ENCODE assay signal across 1 cellular context in the genomic region with DNA sequence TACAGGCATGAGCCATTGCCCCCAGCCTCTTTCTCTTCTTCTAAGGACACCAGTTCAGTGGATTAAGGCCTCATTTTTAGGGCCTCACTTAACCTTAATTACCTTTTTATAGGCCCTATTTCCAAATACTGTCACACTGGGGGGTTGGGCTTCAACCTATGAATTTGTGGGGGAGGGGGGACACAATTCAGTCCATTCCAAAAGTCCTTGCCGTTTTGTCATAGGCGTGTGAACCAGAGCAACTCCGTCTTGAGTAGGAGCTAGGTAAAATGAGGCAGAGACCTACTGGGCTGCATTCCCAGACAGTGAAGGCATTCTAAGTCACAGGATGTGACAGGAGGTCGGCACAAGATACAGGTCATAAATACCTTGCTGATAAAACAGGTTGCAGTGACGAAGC.
TF ChIP-seq lines count a peak whose summit lies in the region.

No MANE protein-coding gene starts in this region.

TF ChIP-seq in K562, 482 proteins besides CTCF, POLR2A, EP300 and RAD21 (continued from another document and continues in another):
- TF ChIP-seq, protein P1, sequence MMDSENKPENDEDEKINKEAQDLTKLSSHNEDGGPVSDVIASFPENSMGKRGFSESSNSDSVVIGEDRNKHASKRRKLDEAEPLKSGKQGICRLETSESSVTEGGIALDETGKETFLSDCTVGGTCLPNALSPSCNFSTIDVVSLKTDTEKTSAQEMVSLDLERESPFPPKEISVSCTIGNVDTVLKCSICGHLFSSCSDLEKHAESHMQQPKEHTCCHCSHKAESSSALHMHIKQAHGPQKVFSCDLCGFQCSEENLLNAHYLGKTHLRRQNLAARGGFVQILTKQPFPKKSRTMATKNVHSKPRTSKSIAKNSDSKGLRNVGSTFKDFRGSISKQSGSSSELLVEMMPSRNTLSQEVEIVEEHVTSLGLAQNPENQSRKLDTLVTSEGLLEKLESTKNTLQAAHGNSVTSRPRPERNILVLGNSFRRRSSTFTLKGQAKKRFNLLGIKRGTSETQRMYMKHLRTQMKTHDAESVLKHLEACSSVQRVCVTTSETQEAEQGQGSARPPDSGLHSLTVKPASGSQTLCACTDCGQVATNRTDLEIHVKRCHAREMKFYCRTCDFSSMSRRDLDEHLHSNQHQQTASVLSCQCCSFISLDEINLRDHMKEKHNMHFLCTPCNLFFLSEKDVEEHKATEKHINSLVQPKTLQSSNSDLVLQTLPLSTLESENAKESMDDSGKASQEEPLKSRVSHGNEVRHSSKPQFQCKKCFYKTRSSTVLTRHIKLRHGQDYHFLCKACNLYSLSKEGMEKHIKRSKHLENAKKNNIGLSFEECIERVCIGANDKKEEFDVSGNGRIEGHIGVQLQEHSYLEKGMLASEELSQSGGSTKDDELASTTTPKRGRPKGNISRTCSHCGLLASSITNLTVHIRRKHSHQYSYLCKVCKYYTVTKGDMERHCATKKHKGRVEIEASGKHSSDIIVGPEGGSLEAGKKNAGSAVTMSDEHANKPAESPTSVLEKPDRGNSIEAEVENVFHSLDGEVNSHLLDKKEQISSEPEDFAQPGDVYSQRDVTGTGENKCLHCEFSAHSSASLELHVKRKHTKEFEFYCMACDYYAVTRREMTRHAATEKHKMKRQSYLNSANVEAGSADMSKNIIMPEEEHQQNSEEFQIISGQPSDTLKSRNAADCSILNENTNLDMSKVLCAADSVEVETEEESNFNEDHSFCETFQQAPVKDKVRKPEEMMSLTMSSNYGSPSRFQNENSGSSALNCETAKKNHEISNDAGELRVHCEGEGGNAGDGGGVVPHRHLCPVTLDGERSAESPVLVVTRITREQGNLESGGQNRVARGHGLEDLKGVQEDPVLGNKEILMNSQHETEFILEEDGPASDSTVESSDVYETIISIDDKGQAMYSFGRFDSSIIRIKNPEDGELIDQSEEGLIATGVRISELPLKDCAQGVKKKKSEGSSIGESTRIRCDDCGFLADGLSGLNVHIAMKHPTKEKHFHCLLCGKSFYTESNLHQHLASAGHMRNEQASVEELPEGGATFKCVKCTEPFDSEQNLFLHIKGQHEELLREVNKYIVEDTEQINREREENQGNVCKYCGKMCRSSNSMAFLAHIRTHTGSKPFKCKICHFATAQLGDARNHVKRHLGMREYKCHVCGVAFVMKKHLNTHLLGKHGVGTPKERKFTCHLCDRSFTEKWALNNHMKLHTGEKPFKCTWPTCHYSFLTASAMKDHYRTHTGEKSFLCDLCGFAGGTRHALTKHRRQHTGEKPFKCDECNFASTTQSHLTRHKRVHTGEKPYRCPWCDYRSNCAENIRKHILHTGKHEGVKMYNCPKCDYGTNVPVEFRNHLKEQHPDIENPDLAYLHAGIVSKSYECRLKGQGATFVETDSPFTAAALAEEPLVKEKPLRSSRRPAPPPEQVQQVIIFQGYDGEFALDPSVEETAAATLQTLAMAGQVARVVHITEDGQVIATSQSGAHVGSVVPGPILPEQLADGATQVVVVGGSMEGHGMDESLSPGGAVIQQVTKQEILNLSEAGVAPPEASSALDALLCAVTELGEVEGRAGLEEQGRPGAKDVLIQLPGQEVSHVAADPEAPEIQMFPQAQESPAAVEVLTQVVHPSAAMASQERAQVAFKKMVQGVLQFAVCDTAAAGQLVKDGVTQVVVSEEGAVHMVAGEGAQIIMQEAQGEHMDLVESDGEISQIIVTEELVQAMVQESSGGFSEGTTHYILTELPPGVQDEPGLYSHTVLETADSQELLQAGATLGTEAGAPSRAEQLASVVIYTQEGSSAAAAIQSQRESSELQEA (IDR thresholded peaks at IDR 0.05; ENCODE audit: low read depth) = no peak
- TF ChIP-seq ZNF76 (CRISPR knock-in tag; IDR thresholded peaks at IDR 0.05; ENCODE audit: borderline replicate concordance) (no peak), ZNF41 (CRISPR knock-in tag; conservative IDR thresholded peaks at IDR 0.05) (0 out of 2 replicates have a peak, but pooled peaks have one; percentile 26), ZNF347 (CRISPR knock-in tag; IDR thresholded peaks at IDR 0.05; ENCODE audit: low read depth) (no peak), TAF7 (tag; IDR thresholded peaks at IDR 0.05) (peak; percentile 46; the same call in 1 of the 2 replicates), ETV1 (tag; conservative IDR thresholded peaks at IDR 0.05; ENCODE audit: low read depth) (no peak), NFXL1 (CRISPR knock-in tag; IDR thresholded peaks at IDR 0.05) (peak; percentile 48; the same call in 1 of the 2 replicates), SP2 (IDR thresholded peaks at IDR 0.05; ENCODE audit: extremely low read depth, low read depth, low read length, poor library complexity, severe bottlenecking) (no peak), PYGO2 (tag; IDR thresholded peaks at IDR 0.05) (peak; percentile 79), PHF8 (IDR thresholded peaks at IDR 0.05; ENCODE audit: borderline replicate concordance, low read length) (no peak), XRCC3 (IDR thresholded peaks at IDR 0.05) (no peak), SRF (CRISPR knock-in tag; IDR thresholded peaks at IDR 0.05) (0 out of 4 replicates have a peak, but pooled peaks of 1 of the 2 experiments have one; percentile 69), ZNF668 (CRISPR knock-in tag; IDR thresholded peaks at IDR 0.05) (peak; percentile 50; the same call in 1 of the 2 replicates), SMAD4 (CRISPR knock-in tag; conservative IDR thresholded peaks at IDR 0.05) (peak; percentile 71), ZNF583 (CRISPR knock-in tag; IDR thresholded peaks at IDR 0.05) (peak; percentile 91), CHD1 (IDR thresholded peaks at IDR 0.05; ENCODE audit: low read length) (no peak), BRF1 (IDR thresholded peaks at IDR 0.05; ENCODE audit: borderline replicate concordance, extremely low read depth, insufficient read length) (no peak), RFX5 (IDR thresholded peaks at IDR 0.05; ENCODE audit: low read depth, low read length) (no peak), TBP (optimal IDR thresholded peaks at IDR 0.05; ENCODE audit: low read depth, low read length) (no peak), ZBTB43 (CRISPR knock-in tag; IDR thresholded peaks at IDR 0.05) (no peak), ZNF239 (CRISPR knock-in tag; IDR thresholded peaks at IDR 0.05) (no peak), OTX1 (CRISPR knock-in tag; IDR thresholded peaks at IDR 0.05) (no peak), ZNF512 (tag; IDR thresholded peaks at IDR 0.05) (no peak), RFX1 (IDR thresholded peaks at IDR 0.05) (no peak), TAF9B (IDR thresholded peaks at IDR 0.05; ENCODE audit: partially characterized antibody) (no peak), THRB (CRISPR knock-in tag; conservative IDR thresholded peaks at IDR 0.05) (0 out of 2 replicates have a peak, but pooled peaks have one; percentile 15), IRF9 (tag; IDR thresholded peaks at IDR 0.05) (peak; percentile 73; the same call in 1 of the 2 replicates), SMAD3 (CRISPR knock-in tag; conservative IDR thresholded peaks at IDR 0.05) (0 out of 2 replicates have a peak, but pooled peaks have one; percentile 45), HDAC8 (tag; IDR thresholded peaks at IDR 0.05) (peak; percentile 97), HLTF (IDR thresholded peaks at IDR 0.05) (no peak), SREBF1 (IDR thresholded peaks at IDR 0.05; ENCODE audit: borderline replicate concordance, low read depth, low read length) (no peak), MYC (IDR thresholded peaks at IDR 0.05; ENCODE audit: low read depth, low read length) (no peak), MYC (CRISPR knock-in tag; IDR thresholded peaks at IDR 0.05; ENCODE audit: borderline replicate concordance, low read depth) (peak; percentile 26; the same call in 1 of the 2 replicates), HINFP (tag; conservative IDR thresholded peaks at IDR 0.05; ENCODE audit: low read depth) (peak; percentile 80)
- TF ChIP-seq, protein P2, sequence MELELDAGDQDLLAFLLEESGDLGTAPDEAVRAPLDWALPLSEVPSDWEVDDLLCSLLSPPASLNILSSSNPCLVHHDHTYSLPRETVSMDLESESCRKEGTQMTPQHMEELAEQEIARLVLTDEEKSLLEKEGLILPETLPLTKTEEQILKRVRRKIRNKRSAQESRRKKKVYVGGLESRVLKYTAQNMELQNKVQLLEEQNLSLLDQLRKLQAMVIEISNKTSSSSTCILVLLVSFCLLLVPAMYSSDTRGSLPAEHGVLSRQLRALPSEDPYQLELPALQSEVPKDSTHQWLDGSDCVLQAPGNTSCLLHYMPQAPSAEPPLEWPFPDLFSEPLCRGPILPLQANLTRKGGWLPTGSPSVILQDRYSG (tag; conservative IDR thresholded peaks at IDR 0.05; ENCODE audit: low read depth) = peak; percentile 84; the same call in 1 of the 2 replicates
- TF ChIP-seq, protein P3, sequence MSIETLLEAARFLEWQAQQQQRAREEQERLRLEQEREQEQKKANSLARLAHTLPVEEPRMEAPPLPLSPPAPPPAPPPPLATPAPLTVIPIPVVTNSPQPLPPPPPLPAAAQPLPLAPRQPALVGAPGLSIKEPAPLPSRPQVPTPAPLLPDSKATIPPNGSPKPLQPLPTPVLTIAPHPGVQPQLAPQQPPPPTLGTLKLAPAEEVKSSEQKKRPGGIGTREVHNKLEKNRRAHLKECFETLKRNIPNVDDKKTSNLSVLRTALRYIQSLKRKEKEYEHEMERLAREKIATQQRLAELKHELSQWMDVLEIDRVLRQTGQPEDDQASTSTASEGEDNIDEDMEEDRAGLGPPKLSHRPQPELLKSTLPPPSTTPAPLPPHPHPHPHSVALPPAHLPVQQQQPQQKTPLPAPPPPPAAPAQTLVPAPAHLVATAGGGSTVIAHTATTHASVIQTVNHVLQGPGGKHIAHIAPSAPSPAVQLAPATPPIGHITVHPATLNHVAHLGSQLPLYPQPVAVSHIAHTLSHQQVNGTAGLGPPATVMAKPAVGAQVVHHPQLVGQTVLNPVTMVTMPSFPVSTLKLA (conservative IDR thresholded peaks at IDR 0.05) = no peak
- TF ChIP-seq, protein P4, sequence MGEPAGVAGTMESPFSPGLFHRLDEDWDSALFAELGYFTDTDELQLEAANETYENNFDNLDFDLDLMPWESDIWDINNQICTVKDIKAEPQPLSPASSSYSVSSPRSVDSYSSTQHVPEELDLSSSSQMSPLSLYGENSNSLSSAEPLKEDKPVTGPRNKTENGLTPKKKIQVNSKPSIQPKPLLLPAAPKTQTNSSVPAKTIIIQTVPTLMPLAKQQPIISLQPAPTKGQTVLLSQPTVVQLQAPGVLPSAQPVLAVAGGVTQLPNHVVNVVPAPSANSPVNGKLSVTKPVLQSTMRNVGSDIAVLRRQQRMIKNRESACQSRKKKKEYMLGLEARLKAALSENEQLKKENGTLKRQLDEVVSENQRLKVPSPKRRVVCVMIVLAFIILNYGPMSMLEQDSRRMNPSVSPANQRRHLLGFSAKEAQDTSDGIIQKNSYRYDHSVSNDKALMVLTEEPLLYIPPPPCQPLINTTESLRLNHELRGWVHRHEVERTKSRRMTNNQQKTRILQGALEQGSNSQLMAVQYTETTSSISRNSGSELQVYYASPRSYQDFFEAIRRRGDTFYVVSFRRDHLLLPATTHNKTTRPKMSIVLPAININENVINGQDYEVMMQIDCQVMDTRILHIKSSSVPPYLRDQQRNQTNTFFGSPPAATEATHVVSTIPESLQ (CRISPR knock-in tag; IDR thresholded peaks at IDR 0.05) = no peak
